Comparison of ENCODE assay signal across 24 cellular contexts in the genomic region with DNA sequence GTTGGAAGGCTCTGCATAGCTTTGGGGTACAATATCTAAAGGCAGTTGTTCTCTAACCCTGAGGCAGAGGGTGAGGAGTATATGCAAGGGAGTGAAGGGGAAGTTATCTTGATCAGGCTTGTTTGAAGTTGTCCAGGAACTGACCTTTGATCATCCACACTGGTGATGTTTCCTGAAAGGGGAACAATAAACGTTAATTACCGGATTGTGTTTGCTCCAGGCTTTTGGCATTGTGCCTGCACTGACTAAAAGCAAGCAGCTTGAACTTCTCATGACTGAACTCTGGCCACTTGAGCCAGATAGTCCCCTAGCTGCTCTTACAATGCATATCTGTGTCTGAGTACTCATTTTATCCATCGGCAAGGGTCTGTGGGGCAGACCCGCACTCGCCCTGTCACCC. TPM values are rescaled to one million over a fixed set of nuclear protein-coding genes. Genes with fewer than 3 reads are reported as not detected.
DNase-seq lines count a peak whose midpoint lies in the region; ATAC-seq and TF ChIP-seq lines count a peak whose summit lies in the region.
"Had no signal": no experiment of that assay in that cellular context is flagged by ENCODE, and none has a peak within 500 bp of the region (broad histone marks: within the 10 kb centered on the region; RNA-seq: fewer than 3 reads in every experiment).

No MANE protein-coding gene starts in this region.

- TF ChIP-seq CTCF in VCaP (conservative IDR thresholded peaks at IDR 0.05) (no peak), mucosa of descending colon (IDR thresholded peaks at IDR 0.05) (no peak), tibial artery (IDR thresholded peaks at IDR 0.05) (no peak)

- H3K27ac ChIP-seq in VCaP (peak overlapping the region; percentile 41), tibial artery (no peak overlapping the region), caudate nucleus (ENCODE audit: low read depth, low read length) (no peak overlapping the region)
- H3K27ac ChIP-seq: heart left ventricle, SK-N-MC, testis had no signal

- ATAC-seq in mucosa of descending colon (peak; percentile 97), GM18517 (IDR thresholded peaks at IDR 0.05; ENCODE audit: unreplicated experiment) (no peak), GM18520 (IDR thresholded peaks at IDR 0.05; ENCODE audit: unreplicated experiment) (no peak)
- ATAC-seq: heart left ventricle, natural killer cell, right cardiac atrium, T-helper 17 cell had no signal

- H3K36me3 ChIP-seq in mucosa of descending colon (ENCODE audit: low read depth) (no peaks in the 10 kb centered on the region), tibial artery (no peaks in the 10 kb centered on the region)
- H3K36me3 ChIP-seq: heart left ventricle had no signal

- DNase-seq in COLO668 (lab: John Stamatoyannopoulos, UW; ENCODE audit: unreplicated experiment): peak; percentile 77
- DNase-seq in LoVo (ENCODE audit: low spot score): peak; percentile 18
- DNase-seq in mucosa of descending colon: peak in 2 of 3 donors; percentile 30 to 87
- no peak for DNase-seq in tibial artery
- DNase-seq in caudate nucleus (lab: John Stamatoyannopoulos, UW): no peak
- DNase-seq: activated CD4-positive, alpha-beta T cell treated with anti-CD3 and anti-CD28 coated beads for 4 hours; activated naive CD4-positive, alpha-beta T cell treated with anti-CD3 and anti-CD28 coated beads, Interleukin-2, amount 10 ng/mL, durations not matched to agents 7 days and 5 days; amniotic stem cell; C1 segment of cervical spinal cord; Calu3; HCEC 1CT; heart left ventricle; natural killer cell; NCI-H1092 treated with DMSO at 0.1 percent for 48 hours; NCI-H524; right cardiac atrium; stimulated activated CD4-positive, alpha-beta T cell treated with anti-CD3 and anti-CD28 coated beads, Interleukin-4, amount 100 ng/mL, for 4 hours; stimulated activated naive CD4-positive, alpha-beta T cell; T-helper 17 cell; testis had no signal

- H3K27me3 ChIP-seq in tibial artery: no peaks in the 10 kb centered on the region
- H3K27me3 ChIP-seq: heart left ventricle, testis had no signal

- no peak overlapping the region for H3K4me3 ChIP-seq in mucosa of descending colon
- no peak overlapping the region for H3K4me3 ChIP-seq in tibial artery
- H3K4me3 ChIP-seq: heart left ventricle, SK-N-MC, testis had no signal

- intact Hi-C loops in mucosa of descending colon (cut with DNase I, micrococcal nuclease) (no loop called here), tibial artery (cut with DNase I; ENCODE audit: low total_unique reads) (no loop called here)

- H3K9me3 ChIP-seq in mucosa of descending colon (peaks cover 59% of the 10 kb centered on the region), tibial artery (no peaks in the 10 kb centered on the region)
- H3K9me3 ChIP-seq: testis had no signal

- peaks cover 6% of the 10 kb centered on the region for H3K4me1 ChIP-seq in mucosa of descending colon (ENCODE audit: low read depth)
- no peaks in the 10 kb centered on the region for H3K4me1 ChIP-seq in tibial artery
- H3K4me1 ChIP-seq: heart left ventricle had no signal

RNA-seq across cellular contexts. Expression of a gene that starts 27.0 kb away (rescaled TPM):
- 1 to 10 TPM; 1.7 to 8.5 (median 1.9) TPM for total RNA-seq in mucosa of descending colon

Comparison
In these comparisons a context has a peak if more than half of its experiments do, and no peak if none do; other contexts are left out.
1. DNase-seq: peak in COLO668 (single experiment), LoVo (single experiment) and mucosa of descending colon (2 of 3); none in tibial artery (0 of 2) and caudate nucleus (0 of 61).